Comparison of ENCODE assay signal across 11 cellular contexts in genomic region chr11:57646756-57647303, GRCh38. TPM values are rescaled to one million over a fixed set of nuclear protein-coding genes. Genes with fewer than 3 reads are reported as not detected.
DNase-seq lines count a peak whose midpoint lies in the region; ATAC-seq and TF ChIP-seq lines count a peak whose summit lies in the region.
"Had no signal": no experiment of that assay in that cellular context is flagged by ENCODE, and none has a peak within 500 bp of the region (broad histone marks: within the 10 kb centered on the region; RNA-seq: fewer than 3 reads in every experiment).

No MANE protein-coding gene starts in this region.

- DNase-seq in left ventricle myocardium inferior, result no peak
- DNase-seq in Right ventricle myocardium inferior (ENCODE audit: missing footprints), result no peak
- peak; percentile 7 for DNase-seq in astrocyte of the hippocampus (ENCODE audit: low read depth, low spot score)
- DNase-seq in kidney tubule cell (ENCODE audit: low spot score), result peak; percentile 35
- no peak for DNase-seq in vagina (ENCODE audit: extremely low spot score in 2 of 2)
- DNase-seq in Karpas-422, result no peak
- DNase-seq in NCI-H524 (lab: John Stamatoyannopoulos, UW), result no peak
- DNase-seq: MG63 had no signal

- TF ChIP-seq CTCF in left ventricle myocardium inferior (IDR thresholded peaks at IDR 0.05; ENCODE audit: borderline replicate concordance) (no peak), vagina (IDR thresholded peaks at IDR 0.05) (no peak)

- no peaks in the 10 kb centered on the region for H3K9me3 ChIP-seq in left ventricle myocardium inferior (replicated peaks)
- no peaks in the 10 kb centered on the region for H3K9me3 ChIP-seq in vagina
- no peaks in the 10 kb centered on the region for H3K9me3 ChIP-seq in Karpas-422 (ENCODE audit: low read length)
- H3K9me3 ChIP-seq: MG63 had no signal

- peaks cover 64% of the 10 kb centered on the region for H3K27me3 ChIP-seq in left ventricle myocardium inferior (ENCODE audit: low read depth)
- no peaks in the 10 kb centered on the region for H3K27me3 ChIP-seq in vagina
- no peaks in the 10 kb centered on the region; the same call in 1 of the 2 replicates for H3K27me3 ChIP-seq in Karpas-422 (ENCODE audit: low read length)

- H3K27ac ChIP-seq in left ventricle myocardium inferior (replicated peaks) (peak overlapping the region; percentile 77), vagina (peak overlapping the region; percentile 75), Karpas-422 (ENCODE audit: low read length) (no peak overlapping the region)

- no peaks in the 10 kb centered on the region for H3K79me2 ChIP-seq in Karpas-422 (ENCODE audit: low read length)

- intact Hi-C loops in left ventricle myocardium inferior (cut with micrococcal nuclease) (no loop called here), Right ventricle myocardium inferior (cut with DNase I) (no loop called here), vagina (cut with DNase I) (loop anchor here (10.0 kb wide), 2 partner anchors 192 to 322 kb away; partner anchors contain the start of gene TNKS1BP1)

- H4K20me1 ChIP-seq in Karpas-422 (ENCODE audit: insufficient read depth, low read depth, low read length), result no peaks in the 10 kb centered on the region

- no peak for TF ChIP-seq POLR2A in vagina (IDR thresholded peaks at IDR 0.05)

- no peak overlapping the region for H3K4me2 ChIP-seq in Karpas-422 (ENCODE audit: low read depth, low read length, poor library complexity, severe bottlenecking)

- H3K36me3 ChIP-seq in left ventricle myocardium inferior (no peaks in the 10 kb centered on the region), vagina (no peaks in the 10 kb centered on the region), Karpas-422 (ENCODE audit: insufficient read depth, low read length) (no peaks in the 10 kb centered on the region)
- H3K36me3 ChIP-seq: MG63 had no signal

- no peak overlapping the region for H2AFZ ChIP-seq in Karpas-422 (ENCODE audit: low read length)

- no peak overlapping the region for H3K9ac ChIP-seq in Karpas-422 (ENCODE audit: low read length)

- ATAC-seq in Right ventricle myocardium inferior, result no peak
- ATAC-seq in HG03175 (IDR thresholded peaks at IDR 0.05; ENCODE audit: unreplicated experiment), result no peak
- ATAC-seq: HCT116 had no signal

- H3K4me3 ChIP-seq in left ventricle myocardium inferior (peak overlapping the region; percentile 3), vagina (peak overlapping the region in 1 of 2 donors; percentile 23), Karpas-422 (ENCODE audit: low read length) (no peak overlapping the region)
- H3K4me3 ChIP-seq: MG63 had no signal

- H3K4me1 ChIP-seq in left ventricle myocardium inferior, result peaks cover 62% of the 10 kb centered on the region
- peaks cover 61% of the 10 kb centered on the region for H3K4me1 ChIP-seq in vagina
- H3K4me1 ChIP-seq in Karpas-422 (ENCODE audit: low read length), result peaks cover 8% of the 10 kb centered on the region

- H3K9me2 ChIP-seq in Karpas-422 (replicated peaks; ENCODE audit: insufficient read depth, low read length), result no peaks in the 10 kb centered on the region

RNA-seq across cellular contexts. Expression of gene YPEL4, which starts 2.9 kb away (rescaled TPM):
- total RNA-seq in left ventricle myocardium inferior (0.55 TPM), Right ventricle myocardium inferior (0.51 TPM), vagina (2.7 TPM)
- total RNA-seq in Karpas-422 (2014; rRNA removed; shearing (Covaris generic); ENCODE audit: low replicate concordance), result not detected in 2 replicates

RNA-seq across cellular contexts. Expression of gene CLP1, which starts 10.7 kb away (rescaled TPM):
- total RNA-seq in left ventricle myocardium inferior (6.0 TPM), Right ventricle myocardium inferior (6.2 TPM), vagina (10.8 TPM)
- 16.9 and 22.4 TPM in 2 replicates for total RNA-seq in Karpas-422 (2014; rRNA removed; shearing (Covaris generic); ENCODE audit: low replicate concordance)

RNA-seq across cellular contexts. Expression of gene ZDHHC5, which starts 21.1 kb away (rescaled TPM):
- total RNA-seq in left ventricle myocardium inferior (45.8 TPM), Right ventricle myocardium inferior (44.9 TPM), vagina (46.2 TPM)
- 38.6 and 41.2 TPM in 2 replicates for total RNA-seq in Karpas-422 (2014; rRNA removed; shearing (Covaris generic); ENCODE audit: low replicate concordance)

RNA-seq across cellular contexts. Expression of gene SERPING1, which starts 49.3 kb away (rescaled TPM):
- total RNA-seq in left ventricle myocardium inferior (94.6 TPM), Right ventricle myocardium inferior (157 TPM), vagina (779 TPM)
- total RNA-seq in Karpas-422 (2014; rRNA removed; shearing (Covaris generic); ENCODE audit: low replicate concordance), result not detected in 2 replicates
- total RNA-seq: T-helper 2 cell treated with Interferon-gamma antibody and Interleukin-4, amounts not matched to agents 100 ng/mL and 5 ng/mL, for 36 hours had no signal

Comparison
In these comparisons a context has a peak if more than half of its experiments do, and no peak if none do; other contexts are left out.
1. DNase-seq: peak in astrocyte of the hippocampus (single experiment) and kidney tubule cell (single experiment); none in left ventricle myocardium inferior (single experiment), Right ventricle myocardium inferior (single experiment), vagina (0 of 2), Karpas-422 (single experiment) and NCI-H524 (0 of 2).